In the genomic region with DNA sequence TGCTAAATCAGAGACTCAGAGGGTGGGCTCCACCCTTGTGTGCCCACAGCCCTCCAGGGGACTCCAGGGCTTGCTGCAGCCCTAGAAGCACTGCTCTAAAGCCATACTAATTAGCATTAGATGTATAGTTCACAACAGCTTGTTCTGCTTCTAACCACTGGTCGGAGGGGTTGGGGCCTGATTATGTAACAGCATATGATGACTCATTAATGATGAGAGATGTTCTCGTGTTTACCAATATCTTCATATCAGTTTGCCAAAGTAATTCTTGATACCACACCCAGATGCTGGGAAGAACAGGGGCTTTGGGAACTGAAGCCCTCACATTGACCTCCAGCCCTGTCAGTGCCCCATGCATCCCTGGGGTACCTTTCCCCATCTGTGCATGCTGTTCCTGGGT, we compare ENCODE assay signal across 22 cellular contexts.
DNase-seq lines count a peak whose midpoint lies in the region; FAIRE-seq and TF ChIP-seq lines count a peak whose summit lies in the region.
"Had no signal": no experiment of that assay in that cellular context is flagged by ENCODE, and none has a peak within 500 bp of the region (broad histone marks: within the 10 kb centered on the region; RNA-seq: fewer than 3 reads in every experiment).

No MANE protein-coding gene starts in this region.

- H3K27ac Mint-ChIP-seq in CD14-positive monocyte = peak overlapping the region; percentile 77 to 96 (median 90)

- no peak for TF ChIP-seq CTCF in CD14-positive monocyte (IDR thresholded peaks at IDR 0.05)
- TF ChIP-seq CTCF in NB4 (IDR thresholded peaks at IDR 0.05; ENCODE audit: low read depth, low read length) = no peak
- TF ChIP-seq CTCF in bronchial epithelial cell (IDR thresholded peaks at IDR 0.05; ENCODE audit: insufficient read depth, low read length, severe bottlenecking) = no peak
- TF ChIP-seq CTCF in coronary artery (IDR thresholded peaks at IDR 0.05) = no peak

- no peak for TF ChIP-seq POLR2A in NB4 (IDR thresholded peaks at IDR 0.05; ENCODE audit: extremely low read depth, insufficient read length)

- peaks cover 48% of the 10 kb centered on the region for H3K4me1 Mint-ChIP-seq in CD14-positive monocyte

- no peaks in the 10 kb centered on the region for H3K36me3 ChIP-seq in bronchial epithelial cell (ENCODE audit: control insufficient read depth, insufficient read depth, low read length)
- H3K36me3 ChIP-seq: BLaER1 had no signal

- peak; percentile 52 for DNase-seq in CD14-positive monocyte (ENCODE audit: low spot score)
- DNase-seq in NB4 (ENCODE audit: low read depth) = peak; percentile 48
- peak; percentile 29 for DNase-seq in bronchial epithelial cell (ENCODE audit: low read depth)
- DNase-seq in iris pigment epithelial cell (ENCODE audit: low read depth) = peak; percentile 10
- no peak for DNase-seq in amygdala (lab: John Stamatoyannopoulos, UW)
- no peak for DNase-seq in activated CD8-positive, alpha-beta memory T cell treated with anti-CD3 and anti-CD28 coated beads for 24 hours
- no peak for DNase-seq in coronary artery (ENCODE audit: low spot score)
- DNase-seq: DMS79, IMR-90, Karpas-422, MM.1S, NCI-H1417, NCI-H187, NCI-H2107, NCI-H510A treated with DMSO at 0.1 percent for 48 hours, NCI-H82, SW 1271 had no signal

- peaks cover 0 to 4% (median 2%) of the 10 kb centered on the region in 3 donors for H3K27me3 Mint-ChIP-seq in CD14-positive monocyte (ENCODE audit: low read depth in 3 of 3)

- FAIRE-seq in bronchial epithelial cell (lab: Jason Lieb, UNC) = no peak
- FAIRE-seq: D721Med, GM12892, GM18507, HTR-8/SVneo had no signal

- no peak overlapping the region for H3K27ac ChIP-seq in coronary artery
- H3K27ac ChIP-seq: BLaER1 had no signal

- H3K4me3 Mint-ChIP-seq in CD14-positive monocyte = peak overlapping the region in 1 of 2 donors; percentile 63

- H3K4me3 ChIP-seq in NB4 (ENCODE audit: low read depth, low read length) (no peak overlapping the region), bronchial epithelial cell (ENCODE audit: low read depth, low read length) (no peak overlapping the region), coronary artery (no peak overlapping the region)
- H3K4me3 ChIP-seq: BLaER1 had no signal

- H3K27me3 ChIP-seq in bronchial epithelial cell (ENCODE audit: control insufficient read depth, insufficient read depth, low read length) = no peaks in the 10 kb centered on the region
- H3K27me3 ChIP-seq: BLaER1 had no signal

- peaks cover 0 to 3% of the 10 kb centered on the region in 2 donors for H3K36me3 Mint-ChIP-seq in CD14-positive monocyte

- intact Hi-C loops in CD14-positive monocyte (cut with micrococcal nuclease) = loop anchor here in 1 of 2 donors (10.0 kb wide), 1 partner anchor 556 kb away; no protein-coding TSS in a partner anchor

- H3K9me3 Mint-ChIP-seq in CD14-positive monocyte = peaks cover 0 to 3% (median 0%) of the 10 kb centered on the region in 7 donors

Comparison
In these comparisons a context has a peak if more than half of its experiments do, and no peak if none do; other contexts are left out.
1. DNase-seq: peak in CD14-positive monocyte (single experiment), NB4 (single experiment), bronchial epithelial cell (single experiment) and iris pigment epithelial cell (single experiment); none in amygdala (0 of 56), activated CD8-positive, alpha-beta memory T cell treated with anti-CD3 and anti-CD28 coated beads for 24 hours (single experiment) and coronary artery (single experiment).